In the genomic region with DNA sequence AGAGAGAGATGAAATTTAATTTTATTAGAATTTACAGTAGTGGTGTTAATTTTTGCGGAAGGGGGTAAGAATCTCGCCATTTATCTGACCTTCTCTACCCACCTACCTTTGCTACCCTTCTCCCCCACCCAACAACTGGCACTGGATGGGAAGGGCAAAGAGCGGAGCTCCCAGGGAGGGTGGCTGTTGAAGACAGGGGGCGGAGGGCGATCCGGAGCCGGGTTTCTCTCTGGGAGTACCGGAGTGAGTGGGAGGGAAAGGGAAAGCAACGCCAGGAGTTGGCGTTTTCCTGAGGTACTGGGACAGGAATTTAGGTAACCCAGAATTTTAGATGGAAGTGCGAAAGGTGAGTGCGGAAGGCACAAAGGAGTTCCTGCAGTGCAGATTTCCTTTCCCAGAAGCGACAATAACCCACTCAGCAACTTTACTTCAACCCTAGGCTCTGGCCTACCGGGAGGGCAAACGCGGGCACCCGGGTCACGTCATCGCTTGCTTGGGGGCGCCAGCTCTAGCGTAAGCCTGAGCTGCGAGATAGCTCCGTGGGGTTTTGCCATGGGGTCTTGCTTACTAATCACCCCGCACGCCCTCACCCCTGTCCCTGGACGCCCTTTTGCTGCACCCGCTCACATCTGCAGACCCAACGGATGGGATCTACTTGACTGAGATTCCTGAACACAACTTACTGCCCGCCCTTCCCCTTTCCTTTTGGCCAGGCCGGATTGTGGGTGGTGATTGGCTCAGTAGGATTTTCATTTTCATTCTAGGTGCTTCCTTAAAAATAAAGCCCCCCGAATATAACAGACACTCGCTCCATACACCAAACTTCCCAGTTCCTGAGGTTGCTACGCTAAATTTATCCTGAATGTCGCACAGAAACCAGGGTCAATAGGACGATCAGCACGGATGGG, we compare ENCODE assay signal across 9 cellular contexts.
A peak's percentile ranks its signal among the peaks of the same experiment; 100 is the strongest.
DNase-seq lines count a peak whose midpoint lies in the region; ATAC-seq and TF ChIP-seq lines count a peak whose summit lies in the region.
"Had no signal": no experiment of that assay in that cellular context is flagged by ENCODE, and none has a peak within 500 bp of the region (broad histone marks: within the 10 kb centered on the region; RNA-seq: fewer than 3 reads in every experiment).

No MANE protein-coding gene starts in this region.

- no peak overlapping the region for H3K9ac ChIP-seq in smooth muscle cell (ENCODE audit: low read depth)

- peak overlapping the region; percentile 54 for H3K4me3 ChIP-seq in WERI-Rb-1 (ENCODE audit: low read depth, low read length)
- H3K4me3 ChIP-seq in smooth muscle cell, result peak overlapping the region; percentile 55

- H3K36me3 ChIP-seq in WERI-Rb-1 (no peaks in the 10 kb centered on the region), smooth muscle cell (ENCODE audit: low read depth) (no peaks in the 10 kb centered on the region)

- no peak for TF ChIP-seq CTCF in WERI-Rb-1 (IDR thresholded peaks at IDR 0.05; ENCODE audit: low read depth, low read length)
- TF ChIP-seq CTCF in smooth muscle cell (IDR thresholded peaks at IDR 0.05; ENCODE audit: borderline replicate concordance, insufficient read depth, poor library complexity, severe bottlenecking), result no peak

- H3K27me3 Mint-ChIP-seq in stimulated activated memory B cell treated with anti-CD40 and anti-IgM and Interleukin-4, amounts not matched to agents 10 μg/mL and 1 μg/mL and 100 μg/mL, for 72 hours, result peaks cover 85% of the 10 kb centered on the region

- H3K4me3 Mint-ChIP-seq in stimulated activated memory B cell treated with anti-CD40 and anti-IgM and Interleukin-4, amounts not matched to agents 10 μg/mL and 1 μg/mL and 100 μg/mL, for 72 hours, result no peak overlapping the region

- DNase-seq in NCI-H146 (lab: John Stamatoyannopoulos, UW) (peak; percentile 27), NCI-H146 treated with DMSO at 0.1 percent for 48 hours (lab: John Stamatoyannopoulos, UW; ENCODE audit: unreplicated experiment) (no peak), WERI-Rb-1 (peak; percentile 50), iPS-NIHi11 (ENCODE audit: low spot score) (peak; percentile 20), smooth muscle cell (lab: John Stamatoyannopoulos, UW; ENCODE audit: unreplicated experiment) (no peak), mucosa of gallbladder (ENCODE audit: low spot score) (no peak)
- DNase-seq: SW 1271 had no signal

- no peaks in the 10 kb centered on the region for H3K36me3 Mint-ChIP-seq in stimulated activated memory B cell treated with anti-CD40 and anti-IgM and Interleukin-4, amounts not matched to agents 10 μg/mL and 1 μg/mL and 100 μg/mL, for 72 hours

- no peak overlapping the region for H3K27ac Mint-ChIP-seq in stimulated activated memory B cell treated with anti-CD40 and anti-IgM and Interleukin-4, amounts not matched to agents 10 μg/mL and 1 μg/mL and 100 μg/mL, for 72 hours

- no peaks in the 10 kb centered on the region for H3F3A ChIP-seq in smooth muscle cell (ENCODE audit: low read depth)

- H2AFZ ChIP-seq in smooth muscle cell (ENCODE audit: low read depth), result no peak overlapping the region

- peak overlapping the region; percentile 96 for H3K4me2 ChIP-seq in smooth muscle cell

- peak overlapping the region; percentile 79 for H3K27ac ChIP-seq in WERI-Rb-1
- no peak overlapping the region for H3K27ac ChIP-seq in smooth muscle cell (ENCODE audit: low read depth)

- WGBS in smooth muscle cell (ENCODE audit: low lambda C conversion rate), result 5% methylated on average over 35 of the region's 36 CpGs

- no peak for ATAC-seq in HG03196 (IDR thresholded peaks at IDR 0.05; ENCODE audit: unreplicated experiment)
- ATAC-seq in stimulated activated memory B cell treated with anti-CD40 and anti-IgM and Interleukin-4, amounts not matched to agents 10 μg/mL and 1 μg/mL and 100 μg/mL, for 72 hours, result no peak

- H4K20me1 ChIP-seq in smooth muscle cell (ENCODE audit: low read depth), result no peaks in the 10 kb centered on the region

- no peaks in the 10 kb centered on the region for H3K27me3 ChIP-seq in WERI-Rb-1 (ENCODE audit: insufficient read depth, low read depth, severe bottlenecking)
- peaks cover 100% of the 10 kb centered on the region for H3K27me3 ChIP-seq in smooth muscle cell (ENCODE audit: low read depth)

- peaks cover 9% of the 10 kb centered on the region for H3K4me1 Mint-ChIP-seq in stimulated activated memory B cell treated with anti-CD40 and anti-IgM and Interleukin-4, amounts not matched to agents 10 μg/mL and 1 μg/mL and 100 μg/mL, for 72 hours

- peaks cover 12% of the 10 kb centered on the region for H3K9me3 ChIP-seq in WERI-Rb-1 (ENCODE audit: severe bottlenecking)
- H3K9me3 ChIP-seq in smooth muscle cell (replicated peaks; ENCODE audit: low read depth), result no peaks in the 10 kb centered on the region

- no peaks in the 10 kb centered on the region for H3K79me2 ChIP-seq in smooth muscle cell (ENCODE audit: low read depth)

- peaks cover 9% of the 10 kb centered on the region for H3K9me3 Mint-ChIP-seq in stimulated activated memory B cell treated with anti-CD40 and anti-IgM and Interleukin-4, amounts not matched to agents 10 μg/mL and 1 μg/mL and 100 μg/mL, for 72 hours

- peaks cover 28% of the 10 kb centered on the region for H3K4me1 ChIP-seq in smooth muscle cell (ENCODE audit: low read depth)

Comparison
In these comparisons a context has a peak if more than half of its experiments do, and no peak if none do; other contexts are left out.
1. DNase-seq: peak in NCI-H146 (single experiment), WERI-Rb-1 (single experiment) and iPS-NIHi11 (single experiment); none in NCI-H146 treated with DMSO at 0.1 percent for 48 hours (single experiment), smooth muscle cell (single experiment) and mucosa of gallbladder (single experiment).